In genomic region chr3:162897286-162897685, GRCh38 we compare ENCODE assay signal across 23 cellular contexts.
"Had no signal": no experiment of that assay in that cellular context is flagged by ENCODE, and none has a peak within 500 bp of the region (broad histone marks: within the 10 kb centered on the region; RNA-seq: fewer than 3 reads in every experiment).

No MANE protein-coding gene starts in this region.

- DNase-seq: dermis blood vessel endothelial cell; dorsolateral prefrontal cortex; effector CD4-positive, alpha-beta T cell; effector memory CD4-positive, alpha-beta T cell; foreskin keratinocyte; heart left ventricle; hypothalamus; immature natural killer cell; islet precursor cell; kidney; kidney glomerular epithelial cell; left cardiac atrium; left lung; left ventricle myocardium superior; lower lobe of right lung; mesenchymal stem cell had no signal

- ATAC-seq: foreskin keratinocyte, gastroesophageal sphincter, heart left ventricle, left cardiac atrium, left lung, left ventricle myocardium superior, lower lobe of right lung had no signal

- H3K9me3 ChIP-seq: gastroesophageal sphincter, left lung, lower lobe of right lung had no signal

- H3K4me3 ChIP-seq: coronary artery, dorsolateral prefrontal cortex, esophagus muscularis mucosa, gastroesophageal sphincter, heart left ventricle, hepatocyte, left lung, lower lobe of right lung had no signal

- H3K4me1 ChIP-seq: esophagus muscularis mucosa, foreskin keratinocyte, gastroesophageal sphincter, heart left ventricle, left lung, lower lobe of right lung had no signal

- H3K27ac ChIP-seq: coronary artery, dorsolateral prefrontal cortex, esophagus muscularis mucosa, foreskin keratinocyte, gastroesophageal sphincter, heart left ventricle, hepatocyte, left lung, lower lobe of right lung had no signal

- H3K27me3 ChIP-seq: dorsolateral prefrontal cortex, esophagus muscularis mucosa, foreskin keratinocyte, gastroesophageal sphincter, heart left ventricle, hepatocyte, left lung had no signal

- FAIRE-seq: colon, endothelial cell of umbilical vein, frontal cortex, kidney had no signal

- H3K36me3 ChIP-seq: esophagus muscularis mucosa, gastroesophageal sphincter, heart left ventricle, left lung, lower lobe of right lung had no signal
